In the genomic region with DNA sequence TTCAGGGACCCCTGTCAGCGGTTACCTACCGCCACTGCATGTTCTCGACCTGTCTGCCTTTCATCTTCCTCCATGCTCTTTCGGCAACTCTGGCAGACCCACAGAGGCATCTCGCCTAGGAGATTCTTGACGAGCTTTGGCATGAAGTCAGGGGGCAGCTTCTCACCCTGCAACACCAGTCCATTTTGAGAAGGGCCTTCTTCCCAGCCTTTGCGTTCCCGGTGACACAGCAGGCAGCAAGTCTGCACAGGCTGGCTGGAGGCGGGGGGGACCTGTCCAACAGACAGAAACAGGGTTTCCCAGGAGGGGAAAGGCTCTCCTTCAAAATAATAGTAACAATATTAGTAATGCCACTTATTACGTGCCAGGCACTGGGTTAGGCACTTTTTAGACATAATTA, we compare ENCODE assay signal across 16 cellular contexts. TPM values are rescaled to one million over a fixed set of nuclear protein-coding genes. Genes with fewer than 3 reads are reported as not detected.
A peak's percentile ranks its signal among the peaks of the same experiment; 100 is the strongest.
DNase-seq lines count a peak whose midpoint lies in the region; ATAC-seq and TF ChIP-seq lines count a peak whose summit lies in the region.
"Had no signal": no experiment of that assay in that cellular context is flagged by ENCODE, and none has a peak within 500 bp of the region (broad histone marks: within the 10 kb centered on the region; RNA-seq: fewer than 3 reads in every experiment).

No MANE protein-coding gene starts in this region.

- H3K27me3 Mint-ChIP-seq in activated T-helper 17 cell treated with anti-CD3 and anti-CD28 coated beads, Interleukin-2, amount 50 U/mL, for 72 hours = no peaks in the 10 kb centered on the region
- H3K27me3 Mint-ChIP-seq: CD8-positive, alpha-beta memory T cell had no signal

- peaks cover 68% of the 10 kb centered on the region for H3K36me3 Mint-ChIP-seq in activated T-helper 17 cell treated with anti-CD3 and anti-CD28 coated beads, Interleukin-2, amount 50 U/mL, for 72 hours (ENCODE audit: low read depth)

- in situ Hi-C loops in mammary epithelial cell (cut with MboI; ENCODE audit: low sequenced_read_pairs in 2 of 2) = no loop called here
- in situ Hi-C loops in gastrocnemius medialis (cut with MboI; ENCODE audit: low sequenced_read_pairs in 4 of 4) = no loop called here

- H3K27ac ChIP-seq in ACC112 (ENCODE audit: low read depth, low read length) = peak overlapping the region; percentile 91
- H3K27ac ChIP-seq in mammary epithelial cell (ENCODE audit: insufficient read depth, low read depth, low read length) = peak overlapping the region; percentile 62
- H3K27ac ChIP-seq in left ventricle myocardium inferior (replicated peaks) = peak overlapping the region; percentile 79
- H3K27ac ChIP-seq in gastrocnemius medialis = peak overlapping the region; percentile 76 to 95 (median 80)
- H3K27ac ChIP-seq: parathyroid adenoma had no signal

- H3K4me3 Mint-ChIP-seq in activated T-helper 17 cell treated with anti-CD3 and anti-CD28 coated beads, Interleukin-2, amount 50 U/mL, for 72 hours = no peak overlapping the region
- H3K4me3 Mint-ChIP-seq: CD8-positive, alpha-beta memory T cell; stimulated activated effector memory CD8-positive, alpha-beta T cell treated with anti-CD3 and anti-CD28 coated beads, Interleukin-12 subunit alpha, Interleukin-12 subunit beta, amount 100 ng/mL, for 72 hours had no signal

- H3K27ac Mint-ChIP-seq in activated T-helper 17 cell treated with anti-CD3 and anti-CD28 coated beads, Interleukin-2, amount 50 U/mL, for 72 hours = no peak overlapping the region

- WGBS in mammary epithelial cell (ENCODE audit: low coverage, missing lambda C conversion rate) = 8% methylated on average over 9 of the region's 10 CpGs

- no peak for TF ChIP-seq POLR2A in gastrocnemius medialis (IDR thresholded peaks at IDR 0.05)

- H3K79me2 ChIP-seq in ACC112 (ENCODE audit: control insufficient read depth, insufficient read depth, low read length, unreplicated experiment) (peaks cover 61% of the 10 kb centered on the region), mammary epithelial cell (ENCODE audit: insufficient read depth, low read length) (peaks cover 77% of the 10 kb centered on the region)

- peak; percentile 71 to 81 for ATAC-seq in gastrocnemius medialis
- no peak for ATAC-seq in activated T-helper 17 cell treated with anti-CD3 and anti-CD28 coated beads, Interleukin-2, amount 50 U/mL, for 72 hours (replicated peaks)
- no peak for ATAC-seq in HG02938 (IDR thresholded peaks at IDR 0.05; ENCODE audit: unreplicated experiment)
- ATAC-seq: left lung; stimulated activated effector memory CD8-positive, alpha-beta T cell treated with anti-CD3 and anti-CD28 coated beads, Interleukin-12 subunit alpha, Interleukin-12 subunit beta, amount 100 ng/mL, for 72 hours had no signal

- DNase-seq in mammary epithelial cell (peak; percentile 77), left ventricle myocardium inferior (no peak), gastrocnemius medialis (peak; percentile 57 to 87), GM03348 (ENCODE audit: low spot score) (no peak), DMS114 treated with DMSO at 0.1 percent for 48 hours (lab: John Stamatoyannopoulos, UW; ENCODE audit: unreplicated experiment) (no peak)
- DNase-seq: amygdala; CD8-positive, alpha-beta memory T cell; left lung; NCI-H1694 treated with DMSO at 0.1 percent for 48 hours; stimulated activated CD4-positive, alpha-beta T cell treated with anti-CD3 and anti-CD28 coated beads, Interleukin-12 subunit alpha, Interleukin-12 subunit beta, amount 100 ng/mL, for 4 hours; T-helper 2 cell had no signal

- BruUV-seq in mammary epithelial cell (replicated peaks; lab: Mats Ljungman, UMichigan) = no TSS peak

- peaks cover 14% of the 10 kb centered on the region for H3K4me1 Mint-ChIP-seq in activated T-helper 17 cell treated with anti-CD3 and anti-CD28 coated beads, Interleukin-2, amount 50 U/mL, for 72 hours

- dilution Hi-C loops in mammary epithelial cell (cut with HindIII; ENCODE audit: low sequenced_read_pairs) = no loop called here

- no peaks in the 10 kb centered on the region for H3K9me3 Mint-ChIP-seq in activated T-helper 17 cell treated with anti-CD3 and anti-CD28 coated beads, Interleukin-2, amount 50 U/mL, for 72 hours
- H3K9me3 Mint-ChIP-seq: CD8-positive, alpha-beta memory T cell; stimulated activated effector memory CD8-positive, alpha-beta T cell treated with anti-CD3 and anti-CD28 coated beads, Interleukin-12 subunit alpha, Interleukin-12 subunit beta, amount 100 ng/mL, for 72 hours had no signal

- H4K20me1 ChIP-seq in mammary epithelial cell (ENCODE audit: insufficient read depth, low read length) = no peaks in the 10 kb centered on the region

- no peaks in the 10 kb centered on the region for H3K27me3 ChIP-seq in ACC112 (ENCODE audit: insufficient read depth, low read length)
- no peaks in the 10 kb centered on the region for H3K27me3 ChIP-seq in mammary epithelial cell (ENCODE audit: insufficient read depth, low read length)
- H3K27me3 ChIP-seq in left ventricle myocardium inferior (ENCODE audit: low read depth) = no peaks in the 10 kb centered on the region
- no peaks in the 10 kb centered on the region for H3K27me3 ChIP-seq in gastrocnemius medialis
- H3K27me3 ChIP-seq: left lung had no signal

- H3K36me3 ChIP-seq in ACC112 (ENCODE audit: insufficient read depth, low read length) (peaks cover 10% of the 10 kb centered on the region; the same call in 1 of the 2 replicates), mammary epithelial cell (ENCODE audit: insufficient read depth, low read length) (peaks cover 18% of the 10 kb centered on the region), left ventricle myocardium inferior (peaks cover 42% of the 10 kb centered on the region), gastrocnemius medialis (peaks cover 0 to 14% of the 10 kb centered on the region in 2 donors)

- TF ChIP-seq CTCF in mammary epithelial cell (conservative IDR thresholded peaks at IDR 0.05 in 1 of 2, IDR thresholded peaks at IDR 0.05 in 1 of 2; ENCODE audit: extremely low read depth in 1 of 2, insufficient read depth in 1 of 2, low read depth in 1 of 2, low read length in 2 of 2) (no peak), left ventricle myocardium inferior (IDR thresholded peaks at IDR 0.05; ENCODE audit: borderline replicate concordance) (no peak), gastrocnemius medialis (IDR thresholded peaks at IDR 0.05 in 4 of 5, conservative IDR thresholded peaks at IDR 0.05 in 1 of 5) (no peak)

- H3K4me3 ChIP-seq in ACC112 (ENCODE audit: low read depth, low read length) (no peak overlapping the region), mammary epithelial cell (replicated peaks in 1 of 3; ENCODE audit: insufficient read depth in 1 of 3, low read depth in 2 of 3, low read length in 3 of 3) (peak overlapping the region in 1 of 3 experiments; percentile 3), left ventricle myocardium inferior (no peak overlapping the region), gastrocnemius medialis (no peak overlapping the region)
- H3K4me3 ChIP-seq: left lung had no signal

- H3K9ac ChIP-seq in mammary epithelial cell (ENCODE audit: insufficient read depth, low read length) = peak overlapping the region; percentile 41
- H3K9ac ChIP-seq: parathyroid adenoma had no signal

- no peaks in the 10 kb centered on the region for H3K9me3 ChIP-seq in mammary epithelial cell (replicated peaks; ENCODE audit: insufficient read depth, low read length)
- H3K9me3 ChIP-seq in left ventricle myocardium inferior (replicated peaks) = no peaks in the 10 kb centered on the region
- H3K9me3 ChIP-seq in gastrocnemius medialis = no peaks in the 10 kb centered on the region
- H3K9me3 ChIP-seq: left lung had no signal

- intact Hi-C loops in mammary epithelial cell (cut with micrococcal nuclease) (loop anchor here (2.0 kb wide), 2 partner anchors 22 to 44 kb away; partner anchors contain the start of gene DDX41), left ventricle myocardium inferior (cut with micrococcal nuclease) (no loop called here), gastrocnemius medialis (cut with DNase I; ENCODE audit: low total_unique reads) (loop anchor here (2.0 kb wide), 1 partner anchor 22 kb away; the partner anchor contains the start of gene DDX41)

- H3K4me2 ChIP-seq in mammary epithelial cell (ENCODE audit: insufficient read depth, low read depth, low read length) = peak overlapping the region; percentile 27

- H2AFZ ChIP-seq in ACC112 (ENCODE audit: low read length, unreplicated experiment) (no peak overlapping the region), mammary epithelial cell (ENCODE audit: low read depth, low read length) (no peak overlapping the region)
- H2AFZ ChIP-seq: parathyroid adenoma had no signal

- CTCF ChIA-PET in mammary epithelial cell (lab: Charles Lee; ENCODE audit: low non-redundant PET) = no interaction called here

- peaks cover 33% of the 10 kb centered on the region for H3K4me1 ChIP-seq in ACC112 (ENCODE audit: control insufficient read depth, insufficient read depth, low read length, unreplicated experiment)
- H3K4me1 ChIP-seq in mammary epithelial cell (ENCODE audit: insufficient read depth, low read length) = peaks cover 43% of the 10 kb centered on the region
- peaks cover 83% of the 10 kb centered on the region for H3K4me1 ChIP-seq in left ventricle myocardium inferior
- peaks cover 79 to 87% of the 10 kb centered on the region in 2 donors for H3K4me1 ChIP-seq in gastrocnemius medialis

RNA-seq across cellular contexts. Expression of gene FAM193B, which starts 15.5 kb away (rescaled TPM):
- 10 to 100 TPM; 30.7 to 63.3 TPM for total RNA-seq in mammary epithelial cell
- 24.7 TPM for polyA plus RNA-seq in mammary epithelial cell
- 13.0 TPM for polyA minus RNA-seq in mammary epithelial cell
- total RNA-seq in left ventricle myocardium inferior = 21.5 TPM
- 10 to 100 TPM; 13.2 to 21.3 (median 16.6) TPM for total RNA-seq in gastrocnemius medialis
- total RNA-seq in activated T-helper 17 cell treated with anti-CD3 and anti-CD28 coated beads, Interleukin-2, amount 50 U/mL, for 72 hours = 10 to 100 TPM; 67.5 to 72.3 TPM

RNA-seq across cellular contexts. Expression of gene DDX41, which starts 22.1 kb away (rescaled TPM):
- total RNA-seq in mammary epithelial cell (10 to 100 TPM; 60.7 to 80.6 TPM), left ventricle myocardium inferior (29.7 TPM), gastrocnemius medialis (100 to 1,000 TPM in 1 of 4 donors, 10 to 100 TPM in 3; 47.1 to 105 (median 62.3) TPM)
- 115 TPM for polyA plus RNA-seq in mammary epithelial cell
- polyA minus RNA-seq in mammary epithelial cell = 79.3 TPM
- 100 to 1,000 TPM; 116 to 149 TPM for total RNA-seq in activated T-helper 17 cell treated with anti-CD3 and anti-CD28 coated beads, Interleukin-2, amount 50 U/mL, for 72 hours

RNA-seq across cellular contexts. Expression of gene DOK3, which starts 29.2 kb away (rescaled TPM):
- 1 to 10 TPM; 4.3 to 4.7 TPM for total RNA-seq in mammary epithelial cell
- 1.7 TPM for polyA plus RNA-seq in mammary epithelial cell
- 2.4 TPM for polyA minus RNA-seq in mammary epithelial cell
- total RNA-seq in left ventricle myocardium inferior = 3.3 TPM
- total RNA-seq in gastrocnemius medialis = 1 to 10 TPM; 2.1 to 5.1 (median 2.9) TPM
- total RNA-seq in activated T-helper 17 cell treated with anti-CD3 and anti-CD28 coated beads, Interleukin-2, amount 50 U/mL, for 72 hours = 10 to 100 TPM in 1 of 2 donors, 1 to 10 TPM in 1; 5.6 to 13.7 TPM

RNA-seq across cellular contexts. Expression of gene PDLIM7, which starts 41.5 kb away (rescaled TPM):
- total RNA-seq in mammary epithelial cell = 100 to 1,000 TPM; 235 to 259 TPM
- polyA plus RNA-seq in mammary epithelial cell = 103 TPM
- 95.3 TPM for polyA minus RNA-seq in mammary epithelial cell
- total RNA-seq in left ventricle myocardium inferior = 54.4 TPM
- total RNA-seq in gastrocnemius medialis = 100 to 1,000 TPM; 132 to 244 (median 220) TPM
- 10 to 100 TPM; 34.9 to 38.8 TPM for total RNA-seq in activated T-helper 17 cell treated with anti-CD3 and anti-CD28 coated beads, Interleukin-2, amount 50 U/mL, for 72 hours

RNA-seq across cellular contexts. Expression of gene TMED9, which starts 53.1 kb away (rescaled TPM):
- total RNA-seq in mammary epithelial cell (100 to 1,000 TPM; 139 to 275 TPM), left ventricle myocardium inferior (68.7 TPM), gastrocnemius medialis (10 to 100 TPM; 24.3 to 67.2 (median 37.3) TPM)
- polyA plus RNA-seq in mammary epithelial cell = 333 TPM
- 141 TPM for polyA minus RNA-seq in mammary epithelial cell
- 100 to 1,000 TPM in 1 of 2 donors, 10 to 100 TPM in 1; 97.7 to 118 TPM for total RNA-seq in activated T-helper 17 cell treated with anti-CD3 and anti-CD28 coated beads, Interleukin-2, amount 50 U/mL, for 72 hours

Comparison
In these comparisons a context has a peak if more than half of its experiments do, and no peak if none do; other contexts are left out.
1. DNase-seq: peak in mammary epithelial cell (single experiment) and gastrocnemius medialis (2 of 2); none in left ventricle myocardium inferior (single experiment), GM03348 (single experiment) and DMS114 treated with DMSO at 0.1 percent for 48 hours (single experiment).
2. ATAC-seq: peak in gastrocnemius medialis (2 of 2); none in activated T-helper 17 cell treated with anti-CD3 and anti-CD28 coated beads, Interleukin-2, amount 50 U/mL, for 72 hours (single experiment) and HG02938 (single experiment).
3. Peak in every context shown above with its lines, with median percentiles within 50 percentile points of each other: H3K27ac ChIP-seq.